ENCODE assay signal across 16 cellular contexts in the genomic region with DNA sequence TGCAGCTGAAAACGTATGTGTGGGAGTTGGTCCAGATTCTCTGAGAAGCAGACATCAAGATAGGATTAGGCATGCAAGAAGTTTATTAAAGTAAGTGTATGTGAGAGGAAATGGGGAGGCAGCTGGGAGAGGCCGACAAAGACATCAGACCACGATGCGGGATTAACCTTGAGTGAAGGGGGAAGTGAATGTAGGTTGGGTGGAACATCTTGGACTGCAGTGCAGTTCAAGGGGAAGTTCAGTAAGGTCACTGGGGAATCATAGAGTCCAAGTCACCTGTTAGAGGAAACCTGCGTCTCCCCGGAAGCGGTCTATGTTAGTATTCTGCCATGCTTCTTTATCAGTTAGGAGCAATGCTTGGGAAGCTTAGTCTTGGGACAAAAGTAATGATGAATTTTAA. TPM values are rescaled to one million over a fixed set of nuclear protein-coding genes. Genes with fewer than 3 reads are reported as not detected.
A peak's percentile ranks its signal among the peaks of the same experiment; 100 is the strongest.
DNase-seq lines count a peak whose midpoint lies in the region; ATAC-seq, FAIRE-seq and TF ChIP-seq lines count a peak whose summit lies in the region.
"Had no signal": no experiment of that assay in that cellular context is flagged by ENCODE, and none has a peak within 500 bp of the region (broad histone marks: within the 10 kb centered on the region; RNA-seq: fewer than 3 reads in every experiment).

No MANE protein-coding gene starts in this region.

- no peaks in the 10 kb centered on the region for H3K4me1 Mint-ChIP-seq in mesothelial cell of epicardium
- no peaks in the 10 kb centered on the region for H3K4me1 Mint-ChIP-seq in activated naive CD4-positive, alpha-beta T cell treated with anti-CD3 and anti-CD28 coated beads for 36 hours (ENCODE audit: low read depth)

- intact Hi-C loops in GM12878 (cut with micrococcal nuclease; ENCODE audit: unreplicated experiment): no loop called here
- intact Hi-C loops in activated naive CD4-positive, alpha-beta T cell treated with anti-CD3 and anti-CD28 coated beads for 36 hours (cut with micrococcal nuclease): no loop called here
- intact Hi-C loops in HepG2 (cut with micrococcal nuclease; ENCODE audit: unreplicated experiment): no loop called here

- no peak for TF ChIP-seq RAD21 in GM12878 (IDR thresholded peaks at IDR 0.05; ENCODE audit: insufficient read depth, low read depth, low read length)
- TF ChIP-seq RAD21 in HepG2 (CRISPR knock-in tag; IDR thresholded peaks at IDR 0.05): no peak

- H3K4me1 ChIP-seq in GM12878 (ENCODE audit: control insufficient read depth, insufficient read depth, low read length) (no peaks in the 10 kb centered on the region), HepG2 (ENCODE audit: insufficient read depth, low read length) (no peaks in the 10 kb centered on the region)
- H3K4me1 ChIP-seq: adrenal gland, prostate gland had no signal

- no peak for FAIRE-seq in GM12878 (lab: Jason Lieb, UNC)
- no peak for FAIRE-seq in HepG2 (lab: Jason Lieb, UNC)
- FAIRE-seq: colon, H54 had no signal

- H3K27me3 Mint-ChIP-seq in mesothelial cell of epicardium (ENCODE audit: low read depth): peaks cover 2% of the 10 kb centered on the region
- no peaks in the 10 kb centered on the region for H3K27me3 Mint-ChIP-seq in activated naive CD4-positive, alpha-beta T cell treated with anti-CD3 and anti-CD28 coated beads for 36 hours (ENCODE audit: low read depth)

- H3K9me3 Mint-ChIP-seq in mesothelial cell of epicardium: no peaks in the 10 kb centered on the region
- no peaks in the 10 kb centered on the region for H3K9me3 Mint-ChIP-seq in activated naive CD4-positive, alpha-beta T cell treated with anti-CD3 and anti-CD28 coated beads for 36 hours

- POLR2A ChIA-PET in GM12878 (lab: Charles Lee): no interaction called here
- POLR2A ChIA-PET in HepG2 (lab: Yijun Ruan, JAX): no interaction called here

- no peak for TF ChIP-seq POLR2A in GM12878 (IDR thresholded peaks at IDR 0.05; ENCODE audit: low read depth, low read length)
- no peak for TF ChIP-seq POLR2A in HepG2 (IDR thresholded peaks at IDR 0.05; ENCODE audit: insufficient read depth in 1 of 2, low read depth in 2 of 2, low read length in 2 of 2)

- H3K36me3 Mint-ChIP-seq in mesothelial cell of epicardium: no peaks in the 10 kb centered on the region
- H3K36me3 Mint-ChIP-seq in activated naive CD4-positive, alpha-beta T cell treated with anti-CD3 and anti-CD28 coated beads for 36 hours (ENCODE audit: low read depth): no peaks in the 10 kb centered on the region

- H2AFZ ChIP-seq in GM12878 (ENCODE audit: control insufficient read depth, low read depth, low read length): no peak overlapping the region
- no peak overlapping the region for H2AFZ ChIP-seq in HepG2 (ENCODE audit: low read length)

- DNase-seq in GM12865 (ENCODE audit: low read depth) (peak; percentile 7), GM12878 (ENCODE audit: low read depth, low spot score) (peak; percentile 11), mesothelial cell of epicardium (ENCODE audit: low spot score in 2 of 2, unreplicated experiment in 2 of 2) (no peak), HepG2 (ENCODE audit: low spot score) (no peak)
- DNase-seq in activated naive CD4-positive, alpha-beta T cell treated with anti-CD3 and anti-CD28 coated beads for 36 hours: no peak
- no peak for DNase-seq in activated T-cell treated with anti-CD3 and anti-CD28 coated beads, Interleukin-2, amount 50 U/mL, for 48 hours
- DNase-seq: adrenal gland, midbrain, NCI-H1048, NCI-H226 had no signal

- H3K4me3 ChIP-seq in GM12865 (ENCODE audit: low read depth, low read length): no peak overlapping the region
- H3K4me3 ChIP-seq in GM12878: no peak overlapping the region
- no peak overlapping the region for H3K4me3 ChIP-seq in HepG2 (replicated peaks in 1 of 3; ENCODE audit: insufficient read depth in 1 of 3, low read depth in 2 of 3, low read length in 3 of 3)
- H3K4me3 ChIP-seq: adrenal gland, prostate gland had no signal

- TF ChIP-seq EP300 in GM12878 (IDR thresholded peaks at IDR 0.05; ENCODE audit: borderline replicate concordance in 1 of 2, control insufficient read depth in 1 of 2, low read depth in 2 of 2, low read length in 2 of 2) (no peak), HepG2 (IDR thresholded peaks at IDR 0.05; ENCODE audit: low read depth in 2 of 2, low read length in 2 of 2) (no peak), HepG2 (CRISPR knock-in tag; IDR thresholded peaks at IDR 0.05; ENCODE audit: borderline replicate concordance) (no peak)

- H3K4me3 Mint-ChIP-seq in mesothelial cell of epicardium: no peak overlapping the region
- no peak overlapping the region for H3K4me3 Mint-ChIP-seq in activated naive CD4-positive, alpha-beta T cell treated with anti-CD3 and anti-CD28 coated beads for 36 hours

- H3K79me2 ChIP-seq in GM12878 (ENCODE audit: control insufficient read depth, insufficient read depth, low read length): no peaks in the 10 kb centered on the region
- no peaks in the 10 kb centered on the region for H3K79me2 ChIP-seq in HepG2 (ENCODE audit: insufficient read depth, low read length)

- H3K9ac ChIP-seq in GM12878 (ENCODE audit: control insufficient read depth, insufficient read depth, low read length) (no peak overlapping the region), HepG2 (ENCODE audit: insufficient read depth, low read depth, low read length) (no peak overlapping the region)

- no peaks in the 10 kb centered on the region; the same call in 2 of the 3 replicates for H3K9me3 ChIP-seq in GM12878 (replicated peaks; ENCODE audit: control insufficient read depth, insufficient read depth, low read length)
- no peaks in the 10 kb centered on the region for H3K9me3 ChIP-seq in HepG2 (ENCODE audit: low read length)
- H3K9me3 ChIP-seq: adrenal gland, prostate gland had no signal

- no peak overlapping the region for H3K27ac Mint-ChIP-seq in mesothelial cell of epicardium
- no peak overlapping the region for H3K27ac Mint-ChIP-seq in activated naive CD4-positive, alpha-beta T cell treated with anti-CD3 and anti-CD28 coated beads for 36 hours

- no peak overlapping the region for H3K27ac ChIP-seq in GM12878 (ENCODE audit: control insufficient read depth, insufficient read depth)
- no peak overlapping the region for H3K27ac ChIP-seq in HepG2 (ENCODE audit: extremely low read length, insufficient read depth, low read length)
- H3K27ac ChIP-seq: adrenal gland, prostate gland, RWPE1 had no signal

- H3K36me3 ChIP-seq in GM12878 (ENCODE audit: control insufficient read depth in 2 of 2, insufficient read depth in 2 of 2, low read length in 1 of 2) (no peaks in the 10 kb centered on the region), HepG2 (replicated peaks in 1 of 2; ENCODE audit: control insufficient read depth in 1 of 2, insufficient read depth in 2 of 2, low read length in 2 of 2) (no peaks in the 10 kb centered on the region)
- H3K36me3 ChIP-seq: adrenal gland, prostate gland had no signal

- BruUV-seq in GM12878 (replicated peaks; lab: Mats Ljungman, UMichigan) (no TSS peak), HepG2 (replicated peaks; lab: Mats Ljungman, UMichigan) (no TSS peak)

- ATAC-seq in GM21576 (IDR thresholded peaks at IDR 0.05; ENCODE audit: unreplicated experiment) (peak; percentile 50), HG03457 (IDR thresholded peaks at IDR 0.05; ENCODE audit: unreplicated experiment) (peak; percentile 76), GM12878 (no peak; the same call in 2 of the 3 replicates), HepG2 (no peak)

- WGBS in GM12878 (ENCODE audit: insufficient coverage, insufficient replicate concordance, low lambda C conversion rate, missing lambda C conversion rate): 28% methylated on average over 7 of the region's 7 CpGs
- WGBS in HepG2 (ENCODE audit: low lambda C conversion rate): 53% methylated on average over 7 of the region's 7 CpGs

- no peaks in the 10 kb centered on the region for H3K27me3 ChIP-seq in GM12878 (replicated peaks in 1 of 2; ENCODE audit: control insufficient read depth in 2 of 2, insufficient read depth in 2 of 2, low read length in 1 of 2)
- no peaks in the 10 kb centered on the region for H3K27me3 ChIP-seq in HepG2 (ENCODE audit: control insufficient read depth in 1 of 2, insufficient read depth in 2 of 2, low read length in 2 of 2)
- H3K27me3 ChIP-seq: adrenal gland had no signal

- H3K4me2 ChIP-seq in GM12878 (ENCODE audit: control insufficient read depth, insufficient read depth): no peak overlapping the region
- no peak overlapping the region for H3K4me2 ChIP-seq in HepG2 (ENCODE audit: low read depth, low read length)

- CTCF ChIA-PET in GM12878 (lab: Yijun Ruan, JAX): interaction anchor here (0.9 to 1.5 kb wide), 4 partner anchors 32 to 128 kb away, joined by 3 read pairs; no protein-coding TSS in a partner anchor
- CTCF ChIA-PET in activated naive CD4-positive, alpha-beta T cell treated with anti-CD3 and anti-CD28 coated beads for 36 hours (lab: Charles Lee): interaction anchor here (0.5 to 0.8 kb wide), 3 partner anchors 39 to 454 kb away, joined by 3 to 4 read pairs (median 3); no protein-coding TSS in a partner anchor
- CTCF ChIA-PET in HepG2 (lab: Yijun Ruan, JAX; ENCODE audit: low intra/inter-chr PET ratio, low total read pairs): no interaction called here

- RAD21 ChIA-PET in GM12878 (lab: Charles Lee; ENCODE audit: unreplicated experiment): interaction anchor here (0.7 kb wide), 1 partner anchor 186 kb away, joined by 3 read pairs; no protein-coding TSS in a partner anchor

- in situ Hi-C loops in GM12878 (cut with MboI): no loop called here
- in situ Hi-C loops in HepG2 (cut with HindIII; ENCODE audit: extremely low pct_ligation_motif_present, low pct_unique_long_range_greater_than_20kb): no loop called here

- SMC1A ChIA-PET in GM12878 (lab: Charles Lee; ENCODE audit: uncharacterized antibody, unreplicated experiment): interaction anchor here (1.3 to 1.5 kb wide), 2 partner anchors 11 to 33 kb away, joined by 3 to 4 read pairs; no protein-coding TSS in a partner anchor

- H4K20me1 ChIP-seq in GM12878 (ENCODE audit: control insufficient read depth, insufficient read depth): no peaks in the 10 kb centered on the region
- H4K20me1 ChIP-seq in HepG2 (ENCODE audit: insufficient read depth, low read length): no peaks in the 10 kb centered on the region

- TF ChIP-seq CTCF in GM12865 (IDR thresholded peaks at IDR 0.05; ENCODE audit: insufficient read depth, low read depth, low read length, missing control alignments) (no peak), GM12878 (IDR thresholded peaks at IDR 0.05 in 2 of 3, conservative IDR thresholded peaks at IDR 0.05 in 1 of 3; ENCODE audit: control insufficient read depth in 2 of 3, extremely low read depth in 1 of 3, insufficient read depth in 1 of 3, low read depth in 3 of 3, low read length in 3 of 3) (no peak), mesothelial cell of epicardium (IDR thresholded peaks at IDR 0.05; ENCODE audit: unreplicated experiment) (no peak), HepG2 (CRISPR knock-in tag; IDR thresholded peaks at IDR 0.05) (no peak)

RNA-seq across cellular contexts. Expression of a gene that starts 22.0 kb away (rescaled TPM):
- 0.95 TPM in 1 of 2 replicates, not detected in the other for total RNA-seq in GM12878 (2013; cell fraction: nucleolus; rRNA removed)
- total RNA-seq in GM12878 (2014; rRNA removed) (0.11 and 0.17 TPM in 2 replicates), GM12878 (2014; rRNA removed; fragmentation: Illumina TruSeq; extraction: Trizol) (0.36 and 0.37 TPM in 2 replicates), GM12878 (2021) (0.23 and 0.43 TPM in 2 replicates), mesothelial cell of epicardium (8.8 to 9.5 TPM (median 8.9 TPM) in 3 replicates), HepG2 (2016; rRNA removed; fragmentation: Illumina TruSeq; extraction: Trizol) (4.9 and 7.8 TPM in 2 replicates)
- polyA plus RNA-seq in GM12878 (2011; ENCODE audit: low read depth): 0.39 TPM
- polyA plus RNA-seq in GM12878 (2011; rRNA removed) (0.17 and 0.19 TPM in 2 replicates), GM12878 (2014; fragmentation: Illumina TruSeq; extraction: Trizol) (0.14 and 0.16 TPM in 2 replicates), GM12878 (2014; fragmentation: Nextera tagmentation; extraction: Ambion mirVana) (under 1 TPM; 0.26 to 0.33 TPM), GM12878 (2014; rRNA removed) (0.11 and 0.15 TPM in 2 replicates), GM12878 (2016; fragmentation: Nextera tagmentation; extraction: Ambion mirVana) (under 1 TPM in 1 of 2 experiments, not detected in 1; 0.09 TPM), HepG2 (2011; rRNA removed) (1.2 and 1.8 TPM in 2 replicates)
- not detected in 2 replicates for polyA plus RNA-seq in GM12878 (2011; cell fraction: cytosol; rRNA removed)
- 0.07 TPM in 1 of 2 replicates, not detected in the other for polyA plus RNA-seq in GM12878 (2011; cell fraction: nucleus; rRNA removed)
- polyA plus RNA-seq in GM12878 (2012): 0.57 and 1.1 TPM in 2 replicates
- polyA minus RNA-seq in GM12878 (2011; rRNA and poly(A)+ RNA removed): not detected in 2 replicates
- not detected in 2 replicates for polyA minus RNA-seq in GM12878 (2011; cell fraction: cytosol; rRNA and poly(A)+ RNA removed)
- not detected in 2 replicates for polyA minus RNA-seq in GM12878 (2011; cell fraction: nucleus; rRNA and poly(A)+ RNA removed)
- not detected for total RNA-seq in activated naive CD4-positive, alpha-beta T cell treated with anti-CD3 and anti-CD28 coated beads for 36 hours
- total RNA-seq in HepG2 (2016; cell fraction: cytosol; rRNA removed; fragmentation: Illumina TruSeq; extraction: Trizol; ENCODE audit: low read depth): 6.3 TPM in 2 replicates
- 4.5 and 8.5 TPM in 2 replicates for total RNA-seq in HepG2 (2016; cell fraction: insoluble cytoplasmic fraction; rRNA removed; fragmentation: Illumina TruSeq; extraction: Trizol)
- total RNA-seq in HepG2 (2016; cell fraction: membrane; rRNA removed; fragmentation: Illumina TruSeq; extraction: Trizol): 8.4 and 12.9 TPM in 2 replicates
- total RNA-seq in HepG2 (2016; cell fraction: nucleus; rRNA removed; fragmentation: Illumina TruSeq; extraction: Trizol): 10.4 and 13.0 TPM in 2 replicates
- 0.40 and 0.65 TPM in 2 replicates for polyA plus RNA-seq in HepG2 (2011; cell fraction: cytosol; rRNA removed)
- polyA plus RNA-seq in HepG2 (2011; cell fraction: nucleus; rRNA removed): 0.24 and 0.33 TPM in 2 replicates
- 0.21 and 0.87 TPM in 2 replicates for polyA plus RNA-seq in HepG2 (2012)
- 2.0 and 2.3 TPM in 2 replicates for polyA plus RNA-seq in HepG2 (2016; cell fraction: cytosol; fragmentation: Illumina TruSeq; extraction: Trizol; ENCODE audit: low read depth)
- polyA plus RNA-seq in HepG2 (2016; cell fraction: insoluble cytoplasmic fraction; fragmentation: Illumina TruSeq; extraction: Trizol; ENCODE audit: low read depth): 3.1 TPM in 2 replicates
- polyA plus RNA-seq in HepG2 (2016; cell fraction: membrane; fragmentation: Illumina TruSeq; extraction: Trizol; ENCODE audit: low read depth): 2.6 and 3.7 TPM in 2 replicates
- polyA plus RNA-seq in HepG2 (2016; cell fraction: nucleus; fragmentation: Illumina TruSeq; extraction: Trizol; ENCODE audit: insufficient read depth, low read depth): 12.4 and 13.0 TPM in 2 replicates
- polyA minus RNA-seq in HepG2 (2011; rRNA and poly(A)+ RNA removed; ENCODE audit: low replicate concordance): 0.60 and 2.4 TPM in 2 replicates
- 0.62 and 1.3 TPM in 2 replicates for polyA minus RNA-seq in HepG2 (2011; cell fraction: cytosol; rRNA and poly(A)+ RNA removed)
- 1.2 and 1.9 TPM in 2 replicates for polyA minus RNA-seq in HepG2 (2011; cell fraction: nucleus; rRNA and poly(A)+ RNA removed)

Comparison
In these comparisons a context has a peak if more than half of its experiments do, and no peak if none do; other contexts are left out.
1. DNase-seq: peak in GM12865 (single experiment) and GM12878 (single experiment); none in mesothelial cell of epicardium (0 of 2), activated naive CD4-positive, alpha-beta T cell treated with anti-CD3 and anti-CD28 coated beads for 36 hours (single experiment), HepG2 (single experiment) and activated T-cell treated with anti-CD3 and anti-CD28 coated beads, Interleukin-2, amount 50 U/mL, for 48 hours (0 of 2).
2. ATAC-seq: peak in GM21576 (single experiment) and HG03457 (single experiment); none in GM12878 (single experiment) and HepG2 (single experiment).